16 cellular contexts compared by ENCODE assay signal in the genomic region with DNA sequence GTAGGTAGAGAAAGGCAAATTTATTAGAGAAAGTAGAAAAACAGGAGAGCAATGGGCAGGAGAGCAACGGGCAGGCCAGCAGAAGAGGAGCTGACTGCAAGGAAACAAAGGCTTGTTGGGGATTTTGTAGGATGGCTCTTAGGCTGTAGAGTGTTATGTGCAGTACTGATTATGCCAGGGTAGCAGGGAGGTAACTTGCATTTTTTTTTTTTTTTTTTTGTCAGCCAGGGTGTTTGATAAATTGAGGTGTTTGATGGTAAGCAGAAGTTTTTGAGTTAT. TPM values are rescaled to one million over a fixed set of nuclear protein-coding genes. Genes with fewer than 3 reads are reported as not detected.
DNase-seq lines count a peak whose midpoint lies in the region; ATAC-seq, FAIRE-seq and TF ChIP-seq lines count a peak whose summit lies in the region.
"Had no signal": no experiment of that assay in that cellular context is flagged by ENCODE, and none has a peak within 500 bp of the region (broad histone marks: within the 10 kb centered on the region; RNA-seq: fewer than 3 reads in every experiment).

No MANE protein-coding gene starts in this region.

- H3K9me3 ChIP-seq in BLaER1: peaks cover 9% of the 10 kb centered on the region
- H3K9me3 ChIP-seq in RWPE2 (ENCODE audit: severe bottlenecking): no peaks in the 10 kb centered on the region
- H3K9me3 ChIP-seq in esophagus squamous epithelium: no peaks in the 10 kb centered on the region

- TF ChIP-seq POLR2A in esophagus squamous epithelium (IDR thresholded peaks at IDR 0.05): no peak

- H3K27ac ChIP-seq in BLaER1 (0 out of 2 replicates have a peak overlapping the region, but pooled peaks have one; percentile 15), RWPE2 (ENCODE audit: poor library complexity, severe bottlenecking) (peak overlapping the region; percentile 99), esophagus squamous epithelium (peak overlapping the region in 3 of 4 donors; percentile 35 to 89 (median 40)), rectal smooth muscle tissue (ENCODE audit: low read depth, low read length) (peak overlapping the region; percentile 92)

- H3K9ac ChIP-seq in BLaER1 (no peak overlapping the region), rectal smooth muscle tissue (ENCODE audit: low read length) (no peak overlapping the region)

- intact Hi-C loops in esophagus squamous epithelium (cut with DNase I): no loop called here

- peak overlapping the region; percentile 75; the same call in 1 of the 2 replicates for H3K4me2 ChIP-seq in BLaER1

- no peaks in the 10 kb centered on the region for H4K20me1 ChIP-seq in BLaER1

- H3K36me3 ChIP-seq in BLaER1: no peaks in the 10 kb centered on the region
- no peaks in the 10 kb centered on the region for H3K36me3 ChIP-seq in RWPE2 (ENCODE audit: low read depth)
- H3K36me3 ChIP-seq in esophagus squamous epithelium: no peaks in the 10 kb centered on the region
- H3K36me3 ChIP-seq in rectal smooth muscle tissue (ENCODE audit: control insufficient read depth, insufficient read depth, low read length): no peaks in the 10 kb centered on the region

- TF ChIP-seq CTCF in RWPE2 (IDR thresholded peaks at IDR 0.05; ENCODE audit: poor library complexity, severe bottlenecking) (no peak), esophagus squamous epithelium (IDR thresholded peaks at IDR 0.05) (no peak)

- peaks cover 49% of the 10 kb centered on the region for H3K4me1 ChIP-seq in BLaER1
- H3K4me1 ChIP-seq in RWPE2 (ENCODE audit: insufficient read depth, poor library complexity, severe bottlenecking): peaks cover 34% of the 10 kb centered on the region
- peaks cover 3 to 50% (median 34%) of the 10 kb centered on the region in 3 donors for H3K4me1 ChIP-seq in esophagus squamous epithelium
- H3K4me1 ChIP-seq in rectal smooth muscle tissue (ENCODE audit: control insufficient read depth, insufficient read depth, low read length): peaks cover 35% of the 10 kb centered on the region

- no peak for ATAC-seq in RWPE2 (ENCODE audit: low read depth)
- ATAC-seq in HG02610 (IDR thresholded peaks at IDR 0.05; ENCODE audit: unreplicated experiment): no peak
- no peak for ATAC-seq in GM18873 (IDR thresholded peaks at IDR 0.05; ENCODE audit: low FRiP score, unreplicated experiment)
- ATAC-seq: activated naive CD4-positive, alpha-beta T cell treated with anti-CD3 and anti-CD28 coated beads, Interleukin-2, amount 50 U/mL, for 72 hours; CD8-positive, alpha-beta T cell had no signal

- 90 to 100% methylated on average over 1 of the region's 1 CpG for WGBS in esophagus squamous epithelium, 2 donors

- DNase-seq in RWPE2 (ENCODE audit: low spot score) (no peak), esophagus squamous epithelium (lab: John Stamatoyannopoulos, UW) (no peak), RCC 7860 (ENCODE audit: low spot score) (no peak), DMS 273 (lab: John Stamatoyannopoulos, UW; ENCODE audit: unreplicated experiment) (no peak)
- DNase-seq: activated CD4-positive, alpha-beta memory T cell treated with anti-CD3 and anti-CD28 coated beads, Interleukin-2, amount 10 ng/mL, durations not matched to agents 7 days and 5 days; CD8-positive, alpha-beta T cell; cortex of kidney; GF-D8; immature natural killer cell; naive B cell; NCI-H2171 had no signal

- H3K4me3 ChIP-seq in BLaER1: no peak overlapping the region
- no peak overlapping the region for H3K4me3 ChIP-seq in RWPE2 (ENCODE audit: severe bottlenecking)
- H3K4me3 ChIP-seq in esophagus squamous epithelium: no peak overlapping the region
- no peak overlapping the region for H3K4me3 ChIP-seq in rectal smooth muscle tissue (ENCODE audit: low read length)

- H3K27me3 ChIP-seq in BLaER1 (no peaks in the 10 kb centered on the region), RWPE2 (ENCODE audit: insufficient read depth, poor library complexity, severe bottlenecking) (no peaks in the 10 kb centered on the region), esophagus squamous epithelium (no peaks in the 10 kb centered on the region), rectal smooth muscle tissue (ENCODE audit: control insufficient read depth, insufficient read depth, low read length) (no peaks in the 10 kb centered on the region)

- FAIRE-seq in RCC 7860 (lab: Jason Lieb, UNC): no peak

RNA-seq across cellular contexts. Expression of a gene that starts 36.2 kb away (rescaled TPM):
- total RNA-seq in esophagus squamous epithelium: 10 to 100 TPM; 41.4 to 87.9 (median 66.0) TPM

RNA-seq across cellular contexts. Expression of a gene that starts 38.1 kb away (rescaled TPM):
- total RNA-seq in esophagus squamous epithelium: 10 to 100 TPM; 46.7 to 88.8 (median 64.4) TPM

Comparison
In these comparisons a context has a peak if more than half of its experiments do, and no peak if none do; other contexts are left out.
1. H3K27ac ChIP-seq: peak in every context shown above with its lines; median percentile 99 in RWPE2; 92 in rectal smooth muscle tissue; 40 in esophagus squamous epithelium; 15 in BLaER1.